Comparison of ENCODE assay signal across 8 cellular contexts in the genomic region with DNA sequence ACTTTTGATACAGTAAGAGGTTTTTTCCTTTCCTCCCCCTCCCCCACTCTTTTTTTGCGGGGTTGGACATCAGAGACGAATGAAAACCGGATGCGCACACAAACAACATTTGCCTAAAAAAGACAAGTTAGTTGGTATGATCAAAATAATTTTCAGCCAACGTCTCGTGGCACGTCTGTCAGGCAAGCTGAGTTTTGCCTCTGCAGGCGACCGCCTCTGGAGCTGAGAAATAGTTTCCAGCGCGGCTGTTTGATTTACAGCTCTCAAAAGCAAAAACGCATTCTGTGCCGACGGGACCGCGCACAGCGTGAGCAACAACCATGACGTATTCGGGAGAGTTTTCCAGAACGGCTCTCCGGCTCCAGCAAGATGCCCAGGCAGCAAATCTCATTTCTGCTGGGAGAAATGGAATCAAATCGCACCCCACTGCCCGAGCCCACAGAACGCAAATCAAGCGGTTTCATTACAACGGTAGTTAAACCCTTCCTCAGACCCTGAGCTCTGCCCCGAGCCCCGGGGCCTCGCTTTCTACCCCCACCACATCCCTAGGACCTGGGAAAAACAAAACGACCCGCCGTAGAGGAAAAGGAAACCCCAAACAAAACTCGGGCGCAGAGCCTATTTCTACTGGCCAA. TPM values are rescaled to one million over a fixed set of nuclear protein-coding genes. Genes with fewer than 3 reads are reported as not detected.
DNase-seq lines count a peak whose midpoint lies in the region; ATAC-seq and TF ChIP-seq lines count a peak whose summit lies in the region.

No MANE protein-coding gene starts in this region.

- H3K27me3 Mint-ChIP-seq in Calu3 (ENCODE audit: unreplicated experiment): no peaks in the 10 kb centered on the region

- no peaks in the 10 kb centered on the region for H3K36me3 Mint-ChIP-seq in Calu3 (ENCODE audit: insufficient read depth, unreplicated experiment)

- BruUV-seq in Calu3 (replicated peaks; lab: Mats Ljungman, UMichigan): TSS peak; percentile 91

- TF ChIP-seq CTCF in Calu3 (IDR thresholded peaks at IDR 0.05; ENCODE audit: unreplicated experiment): no peak
- no peak for TF ChIP-seq CTCF in WERI-Rb-1 (IDR thresholded peaks at IDR 0.05; ENCODE audit: low read depth, low read length)

- H3K27ac ChIP-seq in WERI-Rb-1 (peak overlapping the region; percentile 95), cingulate gyrus (ENCODE audit: low read depth, low read length) (peak overlapping the region; percentile 100)

- no peaks in the 10 kb centered on the region for H3K9me3 Mint-ChIP-seq in Calu3 (ENCODE audit: low read depth, unreplicated experiment)

- H3K4me3 ChIP-seq in WERI-Rb-1 (ENCODE audit: low read depth, low read length): peak overlapping the region; percentile 81

- H3K4me1 Mint-ChIP-seq in Calu3 (ENCODE audit: low read depth, unreplicated experiment): no peaks in the 10 kb centered on the region

- H3K36me3 ChIP-seq in WERI-Rb-1: no peaks in the 10 kb centered on the region

- ATAC-seq in GM21723 (IDR thresholded peaks at IDR 0.05; ENCODE audit: unreplicated experiment) (peak; percentile 21), left lobe of liver (peak; percentile 13)

- H3K9me3 ChIP-seq in WERI-Rb-1 (ENCODE audit: severe bottlenecking): no peaks in the 10 kb centered on the region

- no peaks in the 10 kb centered on the region for H3K27me3 ChIP-seq in WERI-Rb-1 (ENCODE audit: insufficient read depth, low read depth, severe bottlenecking)

- intact Hi-C loops in Calu3 (cut with micrococcal nuclease; ENCODE audit: unreplicated experiment): loop anchor here (5.0 kb wide), 1 partner anchor 50 kb away; the partner anchor contains the start of gene NRDE2

- CTCF ChIA-PET in Calu3 (lab: Charles Lee): interaction anchor here (0.6 to 1.5 kb wide), 5 partner anchors 17 to 676 kb away, joined by 3 to 9 read pairs (median 3); no protein-coding TSS in a partner anchor

- peak; percentile 54 for DNase-seq in Calu3
- peak; percentile 47 for DNase-seq in MV-4-11 (lab: John Stamatoyannopoulos, UW)
- DNase-seq in WERI-Rb-1: no peak
- peak; percentile 69 for DNase-seq in left lobe of liver (ENCODE audit: low spot score)
- peak; percentile 54 to 60 for DNase-seq in stimulated activated CD4-positive, alpha-beta T cell treated with anti-CD3 and anti-CD28 coated beads, Interleukin-2, amount 100 ng/mL, for 48 hours
- DNase-seq in SK-N-DZ (ENCODE audit: low spot score): no peak

- no peak overlapping the region for H3K4me3 Mint-ChIP-seq in Calu3 (ENCODE audit: low read depth, unreplicated experiment)

- no peak overlapping the region for H3K27ac Mint-ChIP-seq in Calu3 (ENCODE audit: unreplicated experiment)

RNA-seq across cellular contexts. Expression of gene CALM1, which starts 14.2 kb away (rescaled TPM):
- total RNA-seq in Calu3 (2022) (236 and 242 TPM in 2 replicates), left lobe of liver (153 TPM)
- polyA plus RNA-seq in SK-N-DZ (2014; cell fraction: cytosol; rRNA removed): 186 and 236 TPM in 2 replicates
- polyA plus RNA-seq in SK-N-DZ (2014; cell fraction: nucleus; rRNA removed): 125 and 159 TPM in 2 replicates

RNA-seq across cellular contexts. Expression of gene NRDE2, which starts 50.9 kb away (rescaled TPM):
- 18.3 and 19.2 TPM in 2 replicates for total RNA-seq in Calu3 (2022)
- 14.0 TPM for total RNA-seq in left lobe of liver
- polyA plus RNA-seq in SK-N-DZ (2014; cell fraction: cytosol; rRNA removed): 3.9 and 5.4 TPM in 2 replicates
- 7.1 and 7.6 TPM in 2 replicates for polyA plus RNA-seq in SK-N-DZ (2014; cell fraction: nucleus; rRNA removed)

Comparison
In these comparisons a context has a peak if more than half of its experiments do, and no peak if none do; other contexts are left out.
1. DNase-seq: peak in Calu3 (single experiment), MV-4-11 (single experiment), left lobe of liver (single experiment) and stimulated activated CD4-positive, alpha-beta T cell treated with anti-CD3 and anti-CD28 coated beads, Interleukin-2, amount 100 ng/mL, for 48 hours (2 of 2); none in WERI-Rb-1 (single experiment) and SK-N-DZ (single experiment).